ENCODE assay signal across 8 cellular contexts in genomic region chr6:106163446-106163965, GRCh38.
A peak's percentile ranks its signal among the peaks of the same experiment; 100 is the strongest.
DNase-seq lines count a peak whose midpoint lies in the region; ATAC-seq and TF ChIP-seq lines count a peak whose summit lies in the region.

No MANE protein-coding gene starts in this region.

- H3K9ac ChIP-seq in DND-41 (ENCODE audit: low read depth, low read length), result peak overlapping the region; percentile 8; the same call in 1 of the 2 replicates

- no TSS peak for BruUV-seq in PC-9 (replicated peaks; lab: Mats Ljungman, UMichigan)

- DNase-seq in DND-41 (peak; percentile 57), GM23338 (ENCODE audit: low spot score) (peak; percentile 50), NOMO-1 treated with DMSO at 0.1 percent for 48 hours (lab: John Stamatoyannopoulos, UW; ENCODE audit: unreplicated experiment) (peak; percentile 93), kidney tubule cell (ENCODE audit: low spot score) (peak; percentile 47), NCI-H2029 (lab: John Stamatoyannopoulos, UW) (no peak), PC-9 (no peak)
- peak; percentile 63 for DNase-seq in activated naive CD8-positive, alpha-beta T cell treated with anti-CD3 and anti-CD28 coated beads for 36 hours
- DNase-seq in stimulated activated CD8-positive, alpha-beta memory T cell treated with anti-CD3 and anti-CD28 coated beads, Interleukin-12 subunit alpha, Interleukin-12 subunit beta, amount 100 ng/mL, for 4 hours (ENCODE audit: low read depth), result peak; percentile 22

- peak overlapping the region; percentile 45 for H2AFZ ChIP-seq in DND-41 (ENCODE audit: low read depth, low read length)
- H2AFZ ChIP-seq in GM23338, result peak overlapping the region; percentile 87
- no peak overlapping the region for H2AFZ ChIP-seq in PC-9

- H3K4me2 ChIP-seq in DND-41 (ENCODE audit: insufficient read depth, low read length) (peak overlapping the region; percentile 24), GM23338 (0 out of 2 replicates have a peak overlapping the region, but pooled peaks have one; percentile 24), PC-9 (no peak overlapping the region)

- H3K27ac ChIP-seq in DND-41 (ENCODE audit: low read length) (peak overlapping the region; percentile 60), GM23338 (ENCODE audit: low read depth) (no peak overlapping the region), PC-9 (no peak overlapping the region)

- CTCF ChIA-PET in PC-9 (lab: Charles Lee), result no interaction called here

- peaks cover 4% of the 10 kb centered on the region; the same call in 1 of the 2 replicates for H3K9me2 ChIP-seq in GM23338 (ENCODE audit: insufficient read depth)
- no peaks in the 10 kb centered on the region for H3K9me2 ChIP-seq in PC-9 (ENCODE audit: insufficient read depth)

- H3K27me3 ChIP-seq in DND-41 (ENCODE audit: insufficient read depth, low read length, poor library complexity), result no peaks in the 10 kb centered on the region
- H3K27me3 ChIP-seq in GM23338 (ENCODE audit: insufficient read depth), result no peaks in the 10 kb centered on the region
- H3K27me3 ChIP-seq in PC-9 (ENCODE audit: insufficient read depth, low read depth), result no peaks in the 10 kb centered on the region

- no peaks in the 10 kb centered on the region for H3F3A ChIP-seq in GM23338 (replicated peaks; ENCODE audit: low read depth)
- no peaks in the 10 kb centered on the region for H3F3A ChIP-seq in PC-9 (ENCODE audit: insufficient read depth, low read depth)

- no peak overlapping the region for H3K27ac Mint-ChIP-seq in GM23338
- peak overlapping the region; percentile 86 for H3K27ac Mint-ChIP-seq in activated naive CD8-positive, alpha-beta T cell treated with anti-CD3 and anti-CD28 coated beads for 36 hours

- H3K9me3 ChIP-seq in DND-41 (ENCODE audit: insufficient read depth, low read length, severe bottlenecking), result no peaks in the 10 kb centered on the region
- H3K9me3 ChIP-seq in PC-9 (ENCODE audit: insufficient read depth, low read depth), result no peaks in the 10 kb centered on the region

- no peaks in the 10 kb centered on the region for H4K20me1 ChIP-seq in DND-41 (ENCODE audit: insufficient read depth, low read length)
- H4K20me1 ChIP-seq in GM23338 (replicated peaks; ENCODE audit: insufficient read depth), result no peaks in the 10 kb centered on the region
- no peaks in the 10 kb centered on the region for H4K20me1 ChIP-seq in PC-9 (ENCODE audit: insufficient read depth)

- no peaks in the 10 kb centered on the region for H3K36me3 ChIP-seq in DND-41 (ENCODE audit: insufficient read depth, low read length)
- H3K36me3 ChIP-seq in GM23338 (ENCODE audit: insufficient read depth), result no peaks in the 10 kb centered on the region
- H3K36me3 ChIP-seq in PC-9 (ENCODE audit: low read depth), result no peaks in the 10 kb centered on the region

- H3K4me3 ChIP-seq in DND-41 (ENCODE audit: low read depth in 1 of 2, low read length in 2 of 2) (no peak overlapping the region), GM23338 (no peak overlapping the region), PC-9 (no peak overlapping the region)

- H3K79me2 ChIP-seq in DND-41 (ENCODE audit: insufficient read depth, low read length), result no peaks in the 10 kb centered on the region
- no peaks in the 10 kb centered on the region for H3K79me2 ChIP-seq in GM23338 (replicated peaks; ENCODE audit: insufficient read depth)
- no peaks in the 10 kb centered on the region for H3K79me2 ChIP-seq in PC-9 (ENCODE audit: low read depth)

- peaks cover 6% of the 10 kb centered on the region for H3K27me3 Mint-ChIP-seq in GM23338 (ENCODE audit: insufficient read depth, low read depth, poor library complexity)
- peaks cover 7% of the 10 kb centered on the region for H3K27me3 Mint-ChIP-seq in activated naive CD8-positive, alpha-beta T cell treated with anti-CD3 and anti-CD28 coated beads for 36 hours

- peak; percentile 86 for ATAC-seq in DND-41 (ENCODE audit: insufficient read depth, low read depth)
- ATAC-seq in GM23338, result peak; percentile 84

- intact Hi-C loops in PC-9 (cut with micrococcal nuclease; ENCODE audit: unreplicated experiment), result no loop called here

- H3K9me3 Mint-ChIP-seq in GM23338, result no peaks in the 10 kb centered on the region
- peaks cover 3% of the 10 kb centered on the region for H3K9me3 Mint-ChIP-seq in activated naive CD8-positive, alpha-beta T cell treated with anti-CD3 and anti-CD28 coated beads for 36 hours

- H3K4me1 ChIP-seq in DND-41 (ENCODE audit: insufficient read depth, low read length) (peaks cover 23% of the 10 kb centered on the region), GM23338 (ENCODE audit: insufficient read depth) (peaks cover 20% of the 10 kb centered on the region), PC-9 (replicated peaks; ENCODE audit: insufficient read depth) (peaks cover 13% of the 10 kb centered on the region)

- peaks cover 31% of the 10 kb centered on the region for H3K4me1 Mint-ChIP-seq in GM23338
- H3K4me1 Mint-ChIP-seq in activated naive CD8-positive, alpha-beta T cell treated with anti-CD3 and anti-CD28 coated beads for 36 hours, result peaks cover 41% of the 10 kb centered on the region

- H3K4me3 Mint-ChIP-seq in GM23338, result no peak overlapping the region
- H3K4me3 Mint-ChIP-seq in activated naive CD8-positive, alpha-beta T cell treated with anti-CD3 and anti-CD28 coated beads for 36 hours, result no peak overlapping the region

- peak; percentile 35 for TF ChIP-seq CTCF in DND-41 (IDR thresholded peaks at IDR 0.05; ENCODE audit: borderline replicate concordance, extremely low read depth, low read length, poor library complexity, severe bottlenecking)
- no peak for TF ChIP-seq CTCF in GM23338 (conservative IDR thresholded peaks at IDR 0.05; ENCODE audit: low read depth in 2 of 2)
- TF ChIP-seq CTCF in PC-9 (conservative IDR thresholded peaks at IDR 0.05), result no peak

- no peaks in the 10 kb centered on the region for H3K36me3 Mint-ChIP-seq in GM23338 (ENCODE audit: low read depth)
- peaks cover 6% of the 10 kb centered on the region for H3K36me3 Mint-ChIP-seq in activated naive CD8-positive, alpha-beta T cell treated with anti-CD3 and anti-CD28 coated beads for 36 hours

- POLR2A ChIA-PET in PC-9 (lab: Charles Lee; ENCODE audit: unreplicated experiment), result no interaction called here

TF ChIP-seq in GM23338, 12 proteins besides CTCF, POLR2A, EP300 and RAD21:
- no peak for TF ChIP-seq STAT1 (IDR thresholded peaks at IDR 0.05; ENCODE audit: unreplicated experiment)
- TF ChIP-seq ZNF331 (CRISPR knock-in tag; IDR thresholded peaks at IDR 0.05; ENCODE audit: low read depth), result peak; percentile 54; the same call in 1 of the 2 replicates
- no peak for TF ChIP-seq CREB1 (CRISPR knock-in tag; IDR thresholded peaks at IDR 0.05; ENCODE audit: low read depth)
- TF ChIP-seq EZH2phosphoT487 (IDR thresholded peaks at IDR 0.05; ENCODE audit: unreplicated experiment), result no peak
- no peak for TF ChIP-seq ZNF114 (CRISPR knock-in tag; IDR thresholded peaks at IDR 0.05)
- no peak for TF ChIP-seq ETS1 (IDR thresholded peaks at IDR 0.05)
TF ChIP-seq in GM23338: peak in this region for 1.

Comparison
In these comparisons a context has a peak if more than half of its experiments do, and no peak if none do; other contexts are left out.
1. DNase-seq: peak in DND-41 (single experiment), GM23338 (single experiment), NOMO-1 treated with DMSO at 0.1 percent for 48 hours (single experiment), activated naive CD8-positive, alpha-beta T cell treated with anti-CD3 and anti-CD28 coated beads for 36 hours (single experiment), kidney tubule cell (single experiment) and stimulated activated CD8-positive, alpha-beta memory T cell treated with anti-CD3 and anti-CD28 coated beads, Interleukin-12 subunit alpha, Interleukin-12 subunit beta, amount 100 ng/mL, for 4 hours (single experiment); none in NCI-H2029 (single experiment) and PC-9 (0 of 2).